ENCODE assay signal across 21 cellular contexts in the genomic region with DNA sequence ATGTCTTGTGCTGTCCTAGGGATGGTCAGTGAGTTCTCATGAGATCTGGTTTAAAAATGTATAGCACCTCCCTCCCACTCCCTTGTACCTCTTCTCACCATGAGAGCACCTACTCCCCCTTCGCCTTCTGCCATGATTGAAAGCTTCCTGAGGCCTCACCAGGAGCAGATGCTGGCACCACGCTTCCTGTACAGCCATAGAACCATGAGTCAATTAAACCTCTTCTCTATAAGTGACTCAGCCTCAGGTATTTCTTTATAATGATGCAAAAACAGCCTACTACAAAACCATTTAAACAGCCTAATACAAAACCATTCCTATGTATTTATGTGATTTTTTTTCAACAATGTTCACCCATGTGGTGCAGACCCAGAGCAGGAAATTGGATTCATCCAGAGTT. TPM values are rescaled to one million over a fixed set of nuclear protein-coding genes. Genes with fewer than 3 reads are reported as not detected.
DNase-seq lines count a peak whose midpoint lies in the region; ATAC-seq and TF ChIP-seq lines count a peak whose summit lies in the region.
"Had no signal": no experiment of that assay in that cellular context is flagged by ENCODE, and none has a peak within 500 bp of the region (broad histone marks: within the 10 kb centered on the region; RNA-seq: fewer than 3 reads in every experiment).

No MANE protein-coding gene starts in this region.

- TF ChIP-seq CTCF in VCaP (conservative IDR thresholded peaks at IDR 0.05) (no peak), epithelial cell of esophagus (IDR thresholded peaks at IDR 0.05; ENCODE audit: insufficient read depth, low read depth, low read length, missing control alignments) (no peak)

- no peaks in the 10 kb centered on the region for H3K27me3 Mint-ChIP-seq in activated naive CD8-positive, alpha-beta T cell
- no peaks in the 10 kb centered on the region for H3K27me3 Mint-ChIP-seq in activated naive CD8-positive, alpha-beta T cell treated with anti-CD3 and anti-CD28 coated beads for 36 hours

- H3K27ac ChIP-seq in VCaP = peak overlapping the region; percentile 19; the same call in 1 of the 2 replicates
- H3K27ac ChIP-seq: C4-2B had no signal

- H3K27ac Mint-ChIP-seq in activated naive CD8-positive, alpha-beta T cell = peak overlapping the region; percentile 58
- no peak overlapping the region for H3K27ac Mint-ChIP-seq in activated naive CD8-positive, alpha-beta T cell treated with anti-CD3 and anti-CD28 coated beads for 36 hours
- H3K27ac Mint-ChIP-seq: HFFc6 had no signal

- peaks cover 9% of the 10 kb centered on the region for H3K9me3 Mint-ChIP-seq in activated naive CD8-positive, alpha-beta T cell (ENCODE audit: low read depth)
- H3K9me3 Mint-ChIP-seq in activated naive CD8-positive, alpha-beta T cell treated with anti-CD3 and anti-CD28 coated beads for 36 hours = peaks cover 17% of the 10 kb centered on the region

- H3K36me3 Mint-ChIP-seq in activated naive CD8-positive, alpha-beta T cell = peaks cover 19% of the 10 kb centered on the region
- peaks cover 28% of the 10 kb centered on the region for H3K36me3 Mint-ChIP-seq in activated naive CD8-positive, alpha-beta T cell treated with anti-CD3 and anti-CD28 coated beads for 36 hours

- no peak for DNase-seq in activated naive CD8-positive, alpha-beta T cell treated with anti-CD3 and anti-CD28 coated beads for 36 hours
- DNase-seq in epithelial cell of esophagus (ENCODE audit: low read depth) (peak; percentile 16), NCI-H146 treated with DMSO at 0.1 percent for 48 hours (lab: John Stamatoyannopoulos, UW; ENCODE audit: unreplicated experiment) (no peak)
- DNase-seq: ACHN, AML-193, DMS79 treated with DMSO at 0.1 percent for 48 hours, HFFc6, IMR-90, NCI-H1417, NCI-H1930, NCI-H226, NCI-H524, NCI-H82, PC-3, RPMI8226, SHP77 treated with DMSO at 0.1 percent for 48 hours had no signal

- peaks cover 66% of the 10 kb centered on the region for H3K4me1 Mint-ChIP-seq in activated naive CD8-positive, alpha-beta T cell (ENCODE audit: low read depth)
- peaks cover 51% of the 10 kb centered on the region for H3K4me1 Mint-ChIP-seq in activated naive CD8-positive, alpha-beta T cell treated with anti-CD3 and anti-CD28 coated beads for 36 hours

- no peak overlapping the region for H3K4me3 Mint-ChIP-seq in activated naive CD8-positive, alpha-beta T cell
- no peak overlapping the region for H3K4me3 Mint-ChIP-seq in activated naive CD8-positive, alpha-beta T cell treated with anti-CD3 and anti-CD28 coated beads for 36 hours
- H3K4me3 Mint-ChIP-seq: HFFc6 had no signal

- H3K4me3 ChIP-seq in epithelial cell of esophagus (ENCODE audit: low read length) = no peak overlapping the region

- ATAC-seq in GM19452 (IDR thresholded peaks at IDR 0.05; ENCODE audit: unreplicated experiment) (no peak), HG03196 (IDR thresholded peaks at IDR 0.05; ENCODE audit: unreplicated experiment) (no peak)
- ATAC-seq: PC-3 had no signal

RNA-seq across cellular contexts. Expression of a gene that starts 32.0 kb away (rescaled TPM):
- total RNA-seq in activated naive CD8-positive, alpha-beta T cell treated with anti-CD3 and anti-CD28 coated beads for 36 hours = 1 to 10 TPM; 7.5 to 7.9 TPM
